ENCODE assay signal across 10 cellular contexts in the genomic region with DNA sequence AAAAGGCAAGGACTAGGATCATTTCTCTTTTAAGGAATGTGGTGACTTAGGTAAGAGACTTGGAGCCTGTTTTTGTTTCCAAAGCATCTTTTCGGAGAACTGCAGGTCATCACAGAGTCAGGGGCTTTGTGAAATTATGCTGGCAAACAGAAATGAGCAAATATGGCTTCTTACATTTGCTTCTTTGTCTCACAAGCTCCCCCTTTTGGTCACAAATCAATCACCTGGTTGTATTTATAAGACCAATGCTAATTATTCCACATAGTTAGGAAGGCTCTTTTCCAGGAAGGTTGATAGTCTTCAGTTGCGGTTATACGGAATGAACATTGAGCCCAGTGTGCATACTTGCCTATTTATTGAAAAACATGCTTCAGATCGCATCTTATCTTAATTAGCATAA. TPM values are rescaled to one million over a fixed set of nuclear protein-coding genes. Genes with fewer than 3 reads are reported as not detected.
DNase-seq lines count a peak whose midpoint lies in the region; TF ChIP-seq lines count a peak whose summit lies in the region.
"Had no signal": no experiment of that assay in that cellular context is flagged by ENCODE, and none has a peak within 500 bp of the region (broad histone marks: within the 10 kb centered on the region; RNA-seq: fewer than 3 reads in every experiment).

No MANE protein-coding gene starts in this region.

- CTCF ChIA-PET in AG04450 (lab: Charles Lee), result interaction anchor here (0.6 to 3.9 kb wide), 20 partner anchors 10 to 1073 kb away, joined by 3 to 62 read pairs (median 4); a partner anchor contains a TSS
- CTCF ChIA-PET in activated CD4-positive, alpha-beta T cell treated with anti-CD3 and anti-CD28 coated beads, Interleukin-2, amount 10 ng/mL, durations not matched to agents 7 days and 5 days (lab: Charles Lee), result no interaction called here

- H3F3A ChIP-seq in GM23248 (ENCODE audit: insufficient read depth), result peaks cover 7% of the 10 kb centered on the region; the same call in 1 of the 2 replicates

- no peaks in the 10 kb centered on the region for H3K4me1 Mint-ChIP-seq in activated CD4-positive, alpha-beta T cell treated with anti-CD3 and anti-CD28 coated beads, Interleukin-2, amount 10 ng/mL, durations not matched to agents 7 days and 5 days

- H3K27ac ChIP-seq in AG04450 (ENCODE audit: low read depth, low read length), result no peak overlapping the region
- no peak overlapping the region for H3K27ac ChIP-seq in GM23248
- H3K27ac ChIP-seq in OCI-LY3 (ENCODE audit: low read length), result no peak overlapping the region
- H3K27ac ChIP-seq in tibial artery, result no peak overlapping the region

- H3K27ac Mint-ChIP-seq in activated CD4-positive, alpha-beta T cell treated with anti-CD3 and anti-CD28 coated beads, Interleukin-2, amount 10 ng/mL, durations not matched to agents 7 days and 5 days, result no peak overlapping the region

- in situ Hi-C loops in GM23248 (cut with MboI), result no loop called here

- H3K4me2 ChIP-seq in GM23248 (ENCODE audit: unreplicated experiment), result no peak overlapping the region
- H3K4me2 ChIP-seq in OCI-LY3 (ENCODE audit: low read length), result peak overlapping the region; percentile 41; the same call in 1 of the 2 replicates

- POLR2A ChIA-PET in AG04450 (lab: Yijun Ruan, JAX), result no interaction called here
- POLR2A ChIA-PET in activated CD4-positive, alpha-beta T cell treated with anti-CD3 and anti-CD28 coated beads, Interleukin-2, amount 10 ng/mL, durations not matched to agents 7 days and 5 days (lab: Charles Lee), result no interaction called here

- intact Hi-C loops in tibial artery (cut with DNase I; ENCODE audit: low total_unique reads), result no loop called here

- H3K9me3 Mint-ChIP-seq in activated CD4-positive, alpha-beta T cell treated with anti-CD3 and anti-CD28 coated beads, Interleukin-2, amount 10 ng/mL, durations not matched to agents 7 days and 5 days, result no peaks in the 10 kb centered on the region

- no peak overlapping the region for H3K4me3 Mint-ChIP-seq in activated CD4-positive, alpha-beta T cell treated with anti-CD3 and anti-CD28 coated beads, Interleukin-2, amount 10 ng/mL, durations not matched to agents 7 days and 5 days

- peaks cover 21% of the 10 kb centered on the region for H3K4me1 ChIP-seq in GM23248 (ENCODE audit: insufficient read depth)
- no peaks in the 10 kb centered on the region for H3K4me1 ChIP-seq in OCI-LY3 (ENCODE audit: low read length)
- no peaks in the 10 kb centered on the region for H3K4me1 ChIP-seq in tibial artery

- H4K20me1 ChIP-seq in GM23248 (ENCODE audit: insufficient read depth) (no peaks in the 10 kb centered on the region), OCI-LY3 (ENCODE audit: insufficient read depth, low read length) (no peaks in the 10 kb centered on the region)

- WGBS in GM23248 (ENCODE audit: low coverage in 1 of 2, low lambda C conversion rate in 2 of 2, missing lambda C conversion rate in 2 of 2), 2 experiments, result 90 to 93% methylated on average over 4 of the region's 4 CpGs

- H3K9me3 ChIP-seq in AG04450 (ENCODE audit: control insufficient read depth, insufficient read depth, low read length), result no peaks in the 10 kb centered on the region
- H3K9me3 ChIP-seq in GM23248 (ENCODE audit: low read depth), result no peaks in the 10 kb centered on the region
- H3K9me3 ChIP-seq in OCI-LY3 (ENCODE audit: insufficient read depth, low read length), result no peaks in the 10 kb centered on the region
- H3K9me3 ChIP-seq in tibial artery, result no peaks in the 10 kb centered on the region

- H3K36me3 ChIP-seq in GM23248 (ENCODE audit: low read depth) (no peaks in the 10 kb centered on the region), OCI-LY3 (replicated peaks; ENCODE audit: low read depth, low read length) (no peaks in the 10 kb centered on the region), tibial artery (no peaks in the 10 kb centered on the region)

- H3K79me2 ChIP-seq in GM23248 (ENCODE audit: insufficient read depth), result no peaks in the 10 kb centered on the region
- no peaks in the 10 kb centered on the region for H3K79me2 ChIP-seq in OCI-LY3 (ENCODE audit: low read length)

- H3K27me3 ChIP-seq in AG04450 (ENCODE audit: control insufficient read depth, insufficient read depth, low read length) (no peaks in the 10 kb centered on the region), GM23248 (replicated peaks; ENCODE audit: insufficient read depth) (no peaks in the 10 kb centered on the region), OCI-LY3 (ENCODE audit: low read depth, low read length) (no peaks in the 10 kb centered on the region), tibial artery (no peaks in the 10 kb centered on the region)

- no peaks in the 10 kb centered on the region for H3K9me2 ChIP-seq in GM23248 (ENCODE audit: insufficient read depth)

- TF ChIP-seq CTCF in AG04450 (IDR thresholded peaks at IDR 0.05; ENCODE audit: low read depth, low read length) (peak; percentile 54), OCI-LY3 (IDR thresholded peaks at IDR 0.05; ENCODE audit: low read depth, low read length) (peak; percentile 45), fibroblast of villous mesenchyme (IDR thresholded peaks at IDR 0.05; ENCODE audit: insufficient read depth, low read depth, low read length) (peak; percentile 54), tibial artery (IDR thresholded peaks at IDR 0.05) (no peak)

- H3K4me3 ChIP-seq in AG04450 (ENCODE audit: low read depth, low read length) (no peak overlapping the region), GM23248 (no peak overlapping the region), OCI-LY3 (ENCODE audit: low read length) (no peak overlapping the region), fibroblast of villous mesenchyme (ENCODE audit: low read depth, low read length) (no peak overlapping the region), tibial artery (no peak overlapping the region)

- H3K27me3 Mint-ChIP-seq in activated CD4-positive, alpha-beta T cell treated with anti-CD3 and anti-CD28 coated beads, Interleukin-2, amount 10 ng/mL, durations not matched to agents 7 days and 5 days, result peaks cover 15% of the 10 kb centered on the region

- no peaks in the 10 kb centered on the region for H3K36me3 Mint-ChIP-seq in activated CD4-positive, alpha-beta T cell treated with anti-CD3 and anti-CD28 coated beads, Interleukin-2, amount 10 ng/mL, durations not matched to agents 7 days and 5 days (ENCODE audit: low read depth)

- DNase-seq in AG04450 (ENCODE audit: low read depth, low spot score), result no peak
- DNase-seq in GM23248, result peak; percentile 67
- DNase-seq in fibroblast of villous mesenchyme (ENCODE audit: low read depth), result peak; percentile 70
- DNase-seq in activated CD4-positive, alpha-beta T cell treated with anti-CD3 and anti-CD28 coated beads, Interleukin-2, amount 10 ng/mL, durations not matched to agents 7 days and 5 days, result no peak
- no peak for DNase-seq in tibial artery
- DNase-seq in hepatic stellate cell (ENCODE audit: low spot score), result no peak
- no peak for DNase-seq in NCI-H2107 (lab: John Stamatoyannopoulos, UW)
- DNase-seq: right cardiac atrium had no signal

- H3K9ac ChIP-seq in GM23248 (no peak overlapping the region), OCI-LY3 (ENCODE audit: low read length) (no peak overlapping the region)

- H2AFZ ChIP-seq in GM23248, result peak overlapping the region; percentile 67
- H2AFZ ChIP-seq in OCI-LY3 (ENCODE audit: low read depth, low read length), result peak overlapping the region; percentile 91

RNA-seq across cellular contexts. Expression of a gene that starts 34.6 kb away (rescaled TPM):
- polyA plus RNA-seq in AG04450 (2011; rRNA removed) (2.2 and 3.7 TPM in 2 replicates), GM23248 (2016; fragmentation: Nextera tagmentation; extraction: Ambion mirVana) (2.7 and 2.9 TPM in 2 replicates)
- 1.2 and 2.0 TPM in 2 replicates for polyA minus RNA-seq in AG04450 (2011; rRNA and poly(A)+ RNA removed)
- 2.0 and 3.5 TPM in 2 replicates for total RNA-seq in GM23248 (2014; rRNA removed; shearing (Covaris generic))
- total RNA-seq in fibroblast of villous mesenchyme, result 0.97 and 2.2 TPM in 2 replicates
- total RNA-seq in activated CD4-positive, alpha-beta T cell treated with anti-CD3 and anti-CD28 coated beads, Interleukin-2, amount 10 ng/mL, durations not matched to agents 7 days and 5 days, result under 1 TPM; 0.50 to 0.55 TPM

RNA-seq across cellular contexts. Expression of a gene that starts 36.1 kb away (rescaled TPM):
- polyA plus RNA-seq in AG04450 (2011; rRNA removed) (not detected in 2 replicates), GM23248 (2016; fragmentation: Nextera tagmentation; extraction: Ambion mirVana) (0.15 TPM in 1 of 2 replicates, not detected in the other)
- not detected in 2 replicates for polyA minus RNA-seq in AG04450 (2011; rRNA and poly(A)+ RNA removed)
- not detected in 2 replicates for total RNA-seq in GM23248 (2014; rRNA removed; shearing (Covaris generic))
- not detected in 2 replicates for total RNA-seq in fibroblast of villous mesenchyme
- not detected for total RNA-seq in activated CD4-positive, alpha-beta T cell treated with anti-CD3 and anti-CD28 coated beads, Interleukin-2, amount 10 ng/mL, durations not matched to agents 7 days and 5 days
- total RNA-seq: activated CD8-positive, alpha-beta memory T cell treated with anti-CD3 and anti-CD28 coated beads for 36 hours had no signal

Comparison
In these comparisons a context has a peak if more than half of its experiments do, and no peak if none do; other contexts are left out.
1. DNase-seq: peak in GM23248 (single experiment) and fibroblast of villous mesenchyme (single experiment); none in AG04450 (single experiment), activated CD4-positive, alpha-beta T cell treated with anti-CD3 and anti-CD28 coated beads, Interleukin-2, amount 10 ng/mL, durations not matched to agents 7 days and 5 days (single experiment), tibial artery (0 of 2), hepatic stellate cell (single experiment) and NCI-H2107 (single experiment).
2. CTCF ChIP-seq: peak in AG04450 (single experiment), OCI-LY3 (single experiment) and fibroblast of villous mesenchyme (single experiment); none in tibial artery (0 of 2).